Comparison of ENCODE assay signal across 32 cellular contexts in genomic region chr20:10404959-10405530, GRCh38.
"Had no signal": no experiment of that assay in that cellular context is flagged by ENCODE, and none has a peak within 500 bp of the region (broad histone marks: within the 10 kb centered on the region; RNA-seq: fewer than 3 reads in every experiment).

No MANE protein-coding gene starts in this region.

- FAIRE-seq: astrocyte had no signal

- H3K9ac ChIP-seq: KMS-11 had no signal

- H3K36me3 Mint-ChIP-seq: brain had no signal

- H3K36me3 ChIP-seq: WERI-Rb-1 had no signal

- H3K27ac ChIP-seq: adrenal gland, cardiac muscle cell, KMS-11, Peyer's patch, WERI-Rb-1 had no signal

- H3K4me3 Mint-ChIP-seq: activated CD8-positive, alpha-beta T cell treated with anti-CD3 and anti-CD28 coated beads for 36 hours; activated naive CD4-positive, alpha-beta T cell treated with anti-CD3 and anti-CD28 coated beads, Interleukin-2, amount 50 U/mL, for 24 hours; activated naive CD8-positive, alpha-beta T cell treated with anti-CD3 and anti-CD28 coated beads, Interleukin-2, amount 10 ng/mL, durations not matched to agents 7 days and 5 days; activated T-cell treated with anti-CD3 and anti-CD28 coated beads, Interleukin-2, amount 50 U/mL, for 72 hours; activated T-helper 17 cell treated with anti-CD3 and anti-CD28 coated beads, Interleukin-2, amount 50 U/mL, for 72 hours; brain; central memory CD8-positive, alpha-beta T cell had no signal

- DNase-seq: activated CD4-positive, alpha-beta T cell treated with anti-CD3 and anti-CD28 coated beads for 1 hour; activated CD4-positive, alpha-beta T cell treated with anti-CD3 and anti-CD28 coated beads for 48 hours; activated CD4-positive, CD25-positive, alpha-beta regulatory T cell; activated CD8-positive, alpha-beta T cell treated with anti-CD3 and anti-CD28 coated beads for 36 hours; activated gamma-delta T cell; activated naive CD4-positive, alpha-beta T cell treated with Interleukin-2 at 50 U/mL for 16 hours; activated naive CD8-positive, alpha-beta T cell treated with anti-CD3 and anti-CD28 coated beads, Interleukin-2, amount 10 ng/mL, durations not matched to agents 7 days and 5 days; activated T-cell treated with anti-CD3 and anti-CD28 coated beads, Interleukin-2, amount 50 U/mL, for 1 hour; activated T-cell treated with anti-CD3 and anti-CD28 coated beads, Interleukin-2, amount 50 U/mL, for 72 hours; MM.1S; NCI-H1092; NCI-H1436 treated with DMSO at 0.1 percent for 48 hours; NCI-H1694 treated with DMSO at 0.1 percent for 48 hours; NCI-H2029; NCI-H345; NCI-H524 treated with DMSO at 0.1 percent for 48 hours; Peyer's patch; RPMI8226; SIG-M5; SW 1271; T-helper 1 cell; T1000; WERI-Rb-1 had no signal

- H3K4me1 Mint-ChIP-seq: activated naive CD4-positive, alpha-beta T cell treated with anti-CD3 and anti-CD28 coated beads, Interleukin-2, amount 50 U/mL, for 24 hours; activated T-helper 17 cell treated with anti-CD3 and anti-CD28 coated beads, Interleukin-2, amount 50 U/mL, for 72 hours; brain; central memory CD8-positive, alpha-beta T cell had no signal

- H3K9me3 Mint-ChIP-seq: activated CD8-positive, alpha-beta T cell treated with anti-CD3 and anti-CD28 coated beads for 36 hours; activated naive CD4-positive, alpha-beta T cell treated with anti-CD3 and anti-CD28 coated beads, Interleukin-2, amount 50 U/mL, for 24 hours; activated naive CD8-positive, alpha-beta T cell treated with anti-CD3 and anti-CD28 coated beads, Interleukin-2, amount 10 ng/mL, durations not matched to agents 7 days and 5 days; activated T-cell treated with anti-CD3 and anti-CD28 coated beads, Interleukin-2, amount 50 U/mL, for 72 hours; activated T-helper 17 cell treated with anti-CD3 and anti-CD28 coated beads, Interleukin-2, amount 50 U/mL, for 72 hours; brain; central memory CD8-positive, alpha-beta T cell had no signal

- ATAC-seq: activated CD8-positive, alpha-beta T cell treated with anti-CD3 and anti-CD28 coated beads for 36 hours; activated T-cell treated with anti-CD3 and anti-CD28 coated beads, Interleukin-2, amount 50 U/mL, for 72 hours; activated T-helper 17 cell treated with anti-CD3 and anti-CD28 coated beads, Interleukin-2, amount 50 U/mL, for 72 hours; SK-N-SH treated with all-trans-retinoic acid at 6 μM for 48 hours had no signal

- H3K4me1 ChIP-seq: adrenal gland, Peyer's patch had no signal

- H3K4me3 ChIP-seq: adrenal gland, cardiac muscle cell, Peyer's patch had no signal

- H3K27me3 ChIP-seq: adrenal gland, cardiac muscle cell, Peyer's patch had no signal

- H3K27me3 Mint-ChIP-seq: activated CD8-positive, alpha-beta T cell treated with anti-CD3 and anti-CD28 coated beads for 36 hours; activated naive CD4-positive, alpha-beta T cell treated with anti-CD3 and anti-CD28 coated beads, Interleukin-2, amount 50 U/mL, for 24 hours; activated naive CD8-positive, alpha-beta T cell treated with anti-CD3 and anti-CD28 coated beads, Interleukin-2, amount 10 ng/mL, durations not matched to agents 7 days and 5 days; activated T-helper 17 cell treated with anti-CD3 and anti-CD28 coated beads, Interleukin-2, amount 50 U/mL, for 72 hours; brain; central memory CD8-positive, alpha-beta T cell had no signal

- H3K4me2 ChIP-seq: KMS-11 had no signal

- H3K9me3 ChIP-seq: adrenal gland, Peyer's patch had no signal

- H3K27ac Mint-ChIP-seq: activated CD8-positive, alpha-beta T cell treated with anti-CD3 and anti-CD28 coated beads for 36 hours; activated naive CD4-positive, alpha-beta T cell treated with anti-CD3 and anti-CD28 coated beads, Interleukin-2, amount 50 U/mL, for 24 hours; activated naive CD8-positive, alpha-beta T cell treated with anti-CD3 and anti-CD28 coated beads, Interleukin-2, amount 10 ng/mL, durations not matched to agents 7 days and 5 days; activated T-helper 17 cell treated with anti-CD3 and anti-CD28 coated beads, Interleukin-2, amount 50 U/mL, for 72 hours; brain had no signal
